In the genomic region with DNA sequence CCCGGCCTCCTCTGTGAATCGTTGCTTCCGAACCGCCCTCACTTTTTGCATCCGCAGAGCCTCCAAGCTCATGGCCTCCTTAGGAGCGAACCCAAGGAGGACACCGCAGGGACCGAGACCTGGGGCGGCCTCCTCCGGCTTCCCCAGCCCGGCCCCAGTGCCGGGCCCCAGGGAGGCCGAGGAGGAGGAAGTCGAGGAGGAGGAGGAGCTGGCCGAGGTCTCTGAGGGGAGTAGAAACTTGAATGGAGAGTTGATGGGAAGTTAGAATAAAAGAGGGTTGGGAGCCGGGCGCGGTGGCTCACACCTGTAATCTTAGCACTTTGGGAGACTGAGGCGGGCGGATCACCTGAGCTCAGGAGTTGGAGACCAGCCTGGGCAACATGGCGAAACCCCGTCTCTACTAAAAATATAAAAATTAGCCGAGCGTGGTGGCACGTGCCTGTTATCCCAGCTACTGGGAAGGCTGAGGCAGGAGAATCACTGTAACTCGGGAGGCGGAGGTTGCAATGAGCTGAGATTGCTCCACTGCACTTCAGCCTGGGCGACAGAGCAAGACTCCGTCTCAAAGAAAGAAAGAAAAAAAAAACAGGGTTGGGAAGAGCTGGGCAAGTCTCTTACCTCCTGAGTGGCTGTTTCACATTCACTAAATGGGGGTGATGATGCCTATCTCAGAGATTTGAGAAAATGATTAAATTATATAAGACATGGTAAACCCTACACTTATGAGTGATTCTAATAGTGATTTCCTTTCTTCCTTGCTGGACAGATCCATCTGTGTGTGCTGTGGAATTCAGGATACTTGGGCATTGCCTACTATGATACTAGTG, we compare ENCODE assay signal across 6 cellular contexts. TPM values are rescaled to one million over a fixed set of nuclear protein-coding genes. Genes with fewer than 3 reads are reported as not detected.
DNase-seq lines count a peak whose midpoint lies in the region; ATAC-seq, FAIRE-seq and TF ChIP-seq lines count a peak whose summit lies in the region.

No MANE protein-coding gene starts in this region.

- peaks cover 27 to 32% of the 10 kb centered on the region in 2 donors for H3K4me1 ChIP-seq in kidney (ENCODE audit: control insufficient read depth in 1 of 2, insufficient read depth in 1 of 2, low read depth in 1 of 2, low read length in 2 of 2)

- DNase-seq in T-cell (no peak), kidney (no peak), superior temporal gyrus (ENCODE audit: extremely low spot score) (no peak)
- no peak for DNase-seq in activated CD8-positive, alpha-beta memory T cell treated with anti-CD3 and anti-CD28 coated beads, Interleukin-2, amount 50 U/mL, for 4 hours

- peaks cover 13% of the 10 kb centered on the region for H3K36me3 Mint-ChIP-seq in T-cell

- intact Hi-C loops in kidney (cut with DNase I), result no loop called here

- FAIRE-seq in kidney (lab: Jason Lieb, UNC), result no peak

- H3K4me3 Mint-ChIP-seq in T-cell, result peak overlapping the region; percentile 85 to 92 (median 92)

- no peaks in the 10 kb centered on the region for H3K9me3 Mint-ChIP-seq in T-cell

- H3K36me3 ChIP-seq in kidney (ENCODE audit: control insufficient read depth in 1 of 2, insufficient read depth in 2 of 2, low read length in 2 of 2), result no peaks in the 10 kb centered on the region

- H3K9me3 ChIP-seq in kidney (ENCODE audit: control insufficient read depth in 1 of 2, low read length in 2 of 2), result no peaks in the 10 kb centered on the region

- ATAC-seq in GM21619 (IDR thresholded peaks at IDR 0.05; ENCODE audit: unreplicated experiment), result peak; percentile 2
- no peak for ATAC-seq in T-cell (replicated peaks in 1 of 4)
- no peak for ATAC-seq in HG02870 (IDR thresholded peaks at IDR 0.05; ENCODE audit: unreplicated experiment)

- peak overlapping the region; percentile 92 to 93 for H3K27ac ChIP-seq in kidney (ENCODE audit: low read depth in 2 of 2, low read length in 2 of 2)

- H3K4me1 Mint-ChIP-seq in T-cell, result peaks cover 48 to 56% (median 52%) of the 10 kb centered on the region in 3 donors

- peak overlapping the region; percentile 88 to 93 for H3K4me3 ChIP-seq in kidney (ENCODE audit: low read length in 2 of 2)

- POLR2A ChIA-PET in T-cell (lab: Charles Lee), result no interaction called here

- H3K27me3 Mint-ChIP-seq in T-cell, result no peaks in the 10 kb centered on the region

- TF ChIP-seq CTCF in kidney (IDR thresholded peaks at IDR 0.05; ENCODE audit: borderline replicate concordance, extremely low read depth, insufficient read depth), result no peak

- peak overlapping the region; percentile 37 to 80 for H3K9ac ChIP-seq in kidney (ENCODE audit: low read length in 2 of 2)

- H3K27ac Mint-ChIP-seq in T-cell, result peak overlapping the region; percentile 53 to 88

- CTCF ChIA-PET in T-cell (lab: Charles Lee), result interaction anchor here (0.5 to 3.1 kb wide), 8 partner anchors 10 to 192 kb away, joined by 3 to 18 read pairs (median 4); a partner anchor contains a TSS

RNA-seq across cellular contexts. Expression of a gene that starts 0.8 kb away (rescaled TPM):
- 10 to 100 TPM; 13.7 to 22.4 (median 14.4) TPM for total RNA-seq in T-cell
- total RNA-seq in kidney, result 23.7 TPM
- 14.4 TPM for polyA plus RNA-seq in kidney (ENCODE audit: insufficient read depth, low read depth, low replicate concordance)

RNA-seq across cellular contexts. Expression of a gene that starts 4.3 kb away (rescaled TPM):
- total RNA-seq in T-cell (100 to 1,000 TPM in 4 of 5 donors, 10 to 100 TPM in 1; 89.5 to 146 (median 112) TPM), kidney (456 TPM)
- 489 TPM for polyA plus RNA-seq in kidney (ENCODE audit: insufficient read depth, low read depth, low replicate concordance)

RNA-seq across cellular contexts. Expression of a gene that starts 11.5 kb away (rescaled TPM):
- total RNA-seq in T-cell (10 to 100 TPM in 4 of 5 donors, 1 to 10 TPM in 1; 9.0 to 13.2 (median 11.5) TPM), kidney (98.9 TPM)
- polyA plus RNA-seq in kidney (ENCODE audit: insufficient read depth, low read depth, low replicate concordance), result 147 TPM

RNA-seq across cellular contexts. Expression of a gene that starts 17.4 kb away (rescaled TPM):
- total RNA-seq in T-cell (1 to 10 TPM in 1 of 5 donors, under 1 TPM in 4; 0.26 to 2.6 (median 0.30) TPM), kidney (0.60 TPM)
- not detected for polyA plus RNA-seq in kidney (ENCODE audit: insufficient read depth, low read depth, low replicate concordance)

RNA-seq across cellular contexts. Expression of a gene that starts 19.1 kb away (rescaled TPM):
- total RNA-seq in T-cell (not detected), kidney (not detected)
- not detected for polyA plus RNA-seq in kidney (ENCODE audit: insufficient read depth, low read depth, low replicate concordance)
